ENCODE assay signal across 11 cellular contexts in genomic region chr10:122141821-122142651, GRCh38.
DNase-seq lines count a peak whose midpoint lies in the region; ATAC-seq and TF ChIP-seq lines count a peak whose summit lies in the region.
"Had no signal": no experiment of that assay in that cellular context is flagged by ENCODE, and none has a peak within 500 bp of the region (broad histone marks: within the 10 kb centered on the region; RNA-seq: fewer than 3 reads in every experiment).

No MANE protein-coding gene starts in this region.

- H3K27ac ChIP-seq in VCaP (peak overlapping the region; percentile 51), left ventricle myocardium inferior (replicated peaks) (peak overlapping the region; percentile 91)

- H3K36me3 ChIP-seq in left ventricle myocardium inferior = peaks cover 32% of the 10 kb centered on the region
- no peaks in the 10 kb centered on the region for H3K36me3 ChIP-seq in skeletal muscle satellite cell (ENCODE audit: insufficient read depth, low read length)

- H3K27me3 ChIP-seq in left ventricle myocardium inferior (ENCODE audit: low read depth) (no peaks in the 10 kb centered on the region), skeletal muscle satellite cell (ENCODE audit: control insufficient read depth, insufficient read depth, low read length) (no peaks in the 10 kb centered on the region)

- H3K9ac ChIP-seq in skeletal muscle satellite cell (ENCODE audit: low read depth, low read length) = peak overlapping the region; percentile 49

- H3K4me1 ChIP-seq in left ventricle myocardium inferior (peaks cover 78% of the 10 kb centered on the region), skeletal muscle satellite cell (ENCODE audit: control insufficient read depth, insufficient read depth, low read length) (peaks cover 39% of the 10 kb centered on the region)

- DNase-seq in ELR (ENCODE audit: low read depth) = peak; percentile 83
- DNase-seq in left ventricle myocardium inferior = peak; percentile 61
- DNase-seq in activated effector memory CD4-positive, alpha-beta T cell treated with Interleukin-2 at 50 U/mL for 16 hours = no peak
- DNase-seq: DMS153, occipital lobe, T-helper 2 cell had no signal

- H3K4me2 ChIP-seq in skeletal muscle satellite cell (ENCODE audit: low read length) = peak overlapping the region; percentile 76

- ATAC-seq in GM21529 (IDR thresholded peaks at IDR 0.05; ENCODE audit: unreplicated experiment) (no peak), GM18868 (IDR thresholded peaks at IDR 0.05; ENCODE audit: unreplicated experiment) (no peak), GM21367 (IDR thresholded peaks at IDR 0.05; ENCODE audit: unreplicated experiment) (no peak)

- intact Hi-C loops in left ventricle myocardium inferior (cut with micrococcal nuclease) = no loop called here

- H3K4me3 ChIP-seq in left ventricle myocardium inferior (no peak overlapping the region), skeletal muscle satellite cell (ENCODE audit: low read length) (peak overlapping the region; percentile 44)

- TF ChIP-seq CTCF in VCaP (conservative IDR thresholded peaks at IDR 0.05) (no peak), left ventricle myocardium inferior (IDR thresholded peaks at IDR 0.05; ENCODE audit: borderline replicate concordance) (no peak)

- H3K9me3 ChIP-seq in left ventricle myocardium inferior (replicated peaks) (peaks cover 8% of the 10 kb centered on the region), skeletal muscle satellite cell (replicated peaks; ENCODE audit: low read length) (no peaks in the 10 kb centered on the region)
